In genomic region chr2:230591850-230592249, GRCh38 we compare ENCODE assay signal across 20 cellular contexts.
DNase-seq lines count a peak whose midpoint lies in the region; ATAC-seq, FAIRE-seq and TF ChIP-seq lines count a peak whose summit lies in the region.
"Had no signal": no experiment of that assay in that cellular context is flagged by ENCODE, and none has a peak within 500 bp of the region (broad histone marks: within the 10 kb centered on the region; RNA-seq: fewer than 3 reads in every experiment).

No MANE protein-coding gene starts in this region.

- CTCF ChIA-PET in CD4-positive, alpha-beta T cell (lab: Charles Lee) = no interaction called here
- CTCF ChIA-PET in K562 (lab: Yijun Ruan, JAX; ENCODE audit: low intra/inter-chr PET ratio) = no interaction called here

- H3K79me2 ChIP-seq in K562 (ENCODE audit: control insufficient read depth, insufficient read depth, low read length) = no peaks in the 10 kb centered on the region
- no peaks in the 10 kb centered on the region for H3K79me2 ChIP-seq in mesendoderm (ENCODE audit: control insufficient read depth, insufficient read depth, low read length)

- POLR2A ChIA-PET in CD4-positive, alpha-beta T cell (lab: Charles Lee) = no interaction called here
- POLR2A ChIA-PET in K562 (lab: Yijun Ruan, JAX) = no interaction called here

- H3K36me3 Mint-ChIP-seq in CD4-positive, alpha-beta T cell (ENCODE audit: low read depth) = no peaks in the 10 kb centered on the region
- peaks cover 28% of the 10 kb centered on the region for H3K36me3 Mint-ChIP-seq in T-helper 1 cell treated with Interleukin-12 subunit alpha and Interleukin-12 subunit beta and Interleukin-4 antibody, amounts not matched to agents 30 μg/mL and 1 μg/mL, for 36 hours (ENCODE audit: low read depth)
- H3K36me3 Mint-ChIP-seq: type B pancreatic cell had no signal

- H3K23ac ChIP-seq in mesendoderm (ENCODE audit: low read length) = no peak overlapping the region

- no peak overlapping the region for H3K27ac ChIP-seq in CD4-positive, alpha-beta T cell (ENCODE audit: low read depth, low read length)
- no peak overlapping the region for H3K27ac ChIP-seq in K562 (ENCODE audit: extremely low read depth, low read depth, low read length)
- H3K27ac ChIP-seq in uterus = no peak overlapping the region
- no peak overlapping the region for H3K27ac ChIP-seq in mesendoderm (ENCODE audit: low read depth, low read length)
- H3K27ac ChIP-seq: body of pancreas, neutrophil, prostate gland, WERI-Rb-1 had no signal

- TF ChIP-seq POLR2A in K562 (conservative IDR thresholded peaks at IDR 0.05) (no peak), uterus (IDR thresholded peaks at IDR 0.05) (no peak)

- H2AK5ac ChIP-seq in mesendoderm (ENCODE audit: low read length) = no peak overlapping the region

- H3K4me1 ChIP-seq in K562 (replicated peaks in 1 of 2; ENCODE audit: control insufficient read depth in 2 of 2, insufficient read depth in 2 of 2, low read length in 2 of 2) (no peaks in the 10 kb centered on the region), uterus (no peaks in the 10 kb centered on the region), mesendoderm (ENCODE audit: control insufficient read depth, low read depth, low read length) (no peaks in the 10 kb centered on the region)
- H3K4me1 ChIP-seq: body of pancreas, prostate gland had no signal

- peaks cover 77% of the 10 kb centered on the region for H3K4me1 Mint-ChIP-seq in CD4-positive, alpha-beta T cell (ENCODE audit: low read depth)
- peaks cover 48% of the 10 kb centered on the region for H3K4me1 Mint-ChIP-seq in T-helper 1 cell treated with Interleukin-12 subunit alpha and Interleukin-12 subunit beta and Interleukin-4 antibody, amounts not matched to agents 30 μg/mL and 1 μg/mL, for 36 hours (ENCODE audit: low read depth)

- H2BK15ac ChIP-seq in mesendoderm (replicated peaks; ENCODE audit: low read depth) = no peak overlapping the region

- no peak overlapping the region for H3K4ac ChIP-seq in mesendoderm (ENCODE audit: low read depth, low read length)

- H3K56ac ChIP-seq in mesendoderm (ENCODE audit: low read length) = no peak overlapping the region

- no peak overlapping the region for H2BK120ac ChIP-seq in mesendoderm (ENCODE audit: low read depth, low read length)

- WGBS in K562 (ENCODE audit: insufficient coverage, low coverage, missing lambda C conversion rate) = 14% methylated on average over 2 of the region's 6 CpGs
- no CpG with 5 or more reads among the region's 6 CpGs for WGBS in mesendoderm (ENCODE audit: extremely low coverage, insufficient coverage, low lambda C conversion rate)

- H3K4me3 ChIP-seq in GM06990 (replicated peaks; ENCODE audit: low read depth, low read length) (no peak overlapping the region), K562 (no peak overlapping the region), uterus (no peak overlapping the region), mesendoderm (ENCODE audit: low read length) (no peak overlapping the region)
- H3K4me3 ChIP-seq: body of pancreas, lung, prostate gland had no signal

- H4K8ac ChIP-seq in mesendoderm (ENCODE audit: low read depth, low read length) = no peak overlapping the region

- no TSS peak for BruUV-seq in K562 (replicated peaks; lab: Mats Ljungman, UMichigan)

- no peak overlapping the region for H2AFZ ChIP-seq in K562 (ENCODE audit: low read depth, low read length)

- H4K5ac ChIP-seq in mesendoderm (ENCODE audit: low read length) = no peak overlapping the region

- no peak overlapping the region for H3K4me3 Mint-ChIP-seq in CD4-positive, alpha-beta T cell
- peak overlapping the region; percentile 27 for H3K4me3 Mint-ChIP-seq in T-helper 1 cell treated with Interleukin-12 subunit alpha and Interleukin-12 subunit beta and Interleukin-4 antibody, amounts not matched to agents 30 μg/mL and 1 μg/mL, for 36 hours
- H3K4me3 Mint-ChIP-seq: type B pancreatic cell had no signal

- no peak overlapping the region for H3K4me2 ChIP-seq in K562 (ENCODE audit: insufficient read depth, low read length)
- no peak overlapping the region for H3K4me2 ChIP-seq in mesendoderm (ENCODE audit: low read length)

- H3K9me3 ChIP-seq in CD4-positive, alpha-beta T cell (ENCODE audit: control insufficient read depth, low read length) = no peaks in the 10 kb centered on the region
- no peaks in the 10 kb centered on the region for H3K9me3 ChIP-seq in K562 (replicated peaks; ENCODE audit: control insufficient read depth, insufficient read depth, low read depth, low read length)
- no peaks in the 10 kb centered on the region for H3K9me3 ChIP-seq in uterus
- H3K9me3 ChIP-seq: body of pancreas, neutrophil, prostate gland had no signal

- H3K27ac Mint-ChIP-seq in CD4-positive, alpha-beta T cell = peak overlapping the region; percentile 7
- peak overlapping the region; percentile 76 for H3K27ac Mint-ChIP-seq in T-helper 1 cell treated with Interleukin-12 subunit alpha and Interleukin-12 subunit beta and Interleukin-4 antibody, amounts not matched to agents 30 μg/mL and 1 μg/mL, for 36 hours
- H3K27ac Mint-ChIP-seq: type B pancreatic cell had no signal

- H2BK5ac ChIP-seq in mesendoderm (ENCODE audit: low read length) = no peak overlapping the region

- no peaks in the 10 kb centered on the region for H3K27me3 Mint-ChIP-seq in CD4-positive, alpha-beta T cell
- H3K27me3 Mint-ChIP-seq in T-helper 1 cell treated with Interleukin-12 subunit alpha and Interleukin-12 subunit beta and Interleukin-4 antibody, amounts not matched to agents 30 μg/mL and 1 μg/mL, for 36 hours (ENCODE audit: low read depth) = no peaks in the 10 kb centered on the region
- H3K27me3 Mint-ChIP-seq: type B pancreatic cell had no signal

- no peaks in the 10 kb centered on the region for H3K27me3 ChIP-seq in CD4-positive, alpha-beta T cell (ENCODE audit: control insufficient read depth, insufficient read depth, low read length)
- no peaks in the 10 kb centered on the region for H3K27me3 ChIP-seq in GM06990 (replicated peaks; ENCODE audit: control insufficient read depth, insufficient read depth, low read length)
- no peaks in the 10 kb centered on the region for H3K27me3 ChIP-seq in K562 (ENCODE audit: control insufficient read depth in 2 of 2, insufficient read depth in 2 of 2, low read length in 2 of 2)
- H3K27me3 ChIP-seq in uterus = no peaks in the 10 kb centered on the region
- H3K27me3 ChIP-seq in mesendoderm (ENCODE audit: insufficient read depth, low read length, poor library complexity) = no peaks in the 10 kb centered on the region
- H3K27me3 ChIP-seq: body of pancreas, neutrophil had no signal

- no peak for TF ChIP-seq CTCF in CD4-positive, alpha-beta T cell (IDR thresholded peaks at IDR 0.05)
- TF ChIP-seq CTCF in GM06990 (IDR thresholded peaks at IDR 0.05; ENCODE audit: insufficient read depth, low read length, poor library complexity, severe bottlenecking) (no peak), K562 (IDR thresholded peaks at IDR 0.05 in 2 of 3, conservative IDR thresholded peaks at IDR 0.05 in 1 of 3; ENCODE audit: insufficient read depth in 2 of 3, low read depth in 1 of 3, low read length in 3 of 3) (no peak), uterus (IDR thresholded peaks at IDR 0.05) (no peak)

- H3K36me3 ChIP-seq in GM06990 (ENCODE audit: control insufficient read depth, insufficient read depth, low read length) = no peaks in the 10 kb centered on the region
- H3K36me3 ChIP-seq in K562 (ENCODE audit: control insufficient read depth, insufficient read depth, low read length) = no peaks in the 10 kb centered on the region
- H3K36me3 ChIP-seq in uterus = no peaks in the 10 kb centered on the region
- no peaks in the 10 kb centered on the region for H3K36me3 ChIP-seq in mesendoderm (ENCODE audit: control insufficient read depth, insufficient read depth, low read length)
- H3K36me3 ChIP-seq: neutrophil, prostate gland, WERI-Rb-1 had no signal

- H3K9ac ChIP-seq in K562 (ENCODE audit: insufficient read depth in 1 of 2, low read depth in 2 of 2, low read length in 2 of 2) = no peak overlapping the region
- H3K9ac ChIP-seq in mesendoderm (ENCODE audit: low read length) = no peak overlapping the region

- ATAC-seq in CD4-positive, alpha-beta T cell (ENCODE audit: poor library complexity) = peak; percentile 32
- ATAC-seq in K562 (no peak), GM18502 (IDR thresholded peaks at IDR 0.05; ENCODE audit: poor library complexity, unreplicated experiment) (no peak)
- ATAC-seq: body of pancreas had no signal

- no peak overlapping the region for H3K18ac ChIP-seq in mesendoderm (ENCODE audit: low read length)

- no peak for DNase-seq in CD4-positive, alpha-beta T cell
- DNase-seq in GM06990 (ENCODE audit: extremely low read depth, insufficient read length) = peak; percentile 59
- no peak for DNase-seq in K562 (ENCODE audit: extremely low read depth in 1 of 4, low spot score in 3 of 4)
- no peak for DNase-seq in uterus
- no peak for DNase-seq in hypothalamus (lab: John Stamatoyannopoulos, UW)
- DNase-seq in mesendoderm = no peak
- DNase-seq: activated effector memory CD4-positive, alpha-beta T cell treated with Interleukin-2 at 50 U/mL for 16 hours; body of pancreas; effector CD4-positive, alpha-beta T cell; head of caudate nucleus; NCI-H1092; NCI-H187; NCI-H69; WERI-Rb-1 had no signal

- no peaks in the 10 kb centered on the region for H3K79me1 ChIP-seq in mesendoderm (ENCODE audit: low read length)

- no peak for TF ChIP-seq EP300 in K562 (IDR thresholded peaks at IDR 0.05; ENCODE audit: low read length)

- TF ChIP-seq RAD21 in K562 (CRISPR knock-in tag; conservative IDR thresholded peaks at IDR 0.05 in 1 of 2, IDR thresholded peaks at IDR 0.05 in 1 of 2) = no peak

- H3K9me3 Mint-ChIP-seq in CD4-positive, alpha-beta T cell = peaks cover 9% of the 10 kb centered on the region
- H3K9me3 Mint-ChIP-seq in T-helper 1 cell treated with Interleukin-12 subunit alpha and Interleukin-12 subunit beta and Interleukin-4 antibody, amounts not matched to agents 30 μg/mL and 1 μg/mL, for 36 hours = peaks cover 29% of the 10 kb centered on the region

- H4K20me1 ChIP-seq in K562 (replicated peaks; ENCODE audit: control insufficient read depth, insufficient read depth, low read length) = no peaks in the 10 kb centered on the region

- H3K9me1 ChIP-seq in K562 (ENCODE audit: control insufficient read depth, insufficient read depth, low read length) = no peaks in the 10 kb centered on the region

- in situ Hi-C loops in K562 (cut with MboI) = no loop called here

- intact Hi-C loops in CD4-positive, alpha-beta T cell (cut with DNase I, micrococcal nuclease) = no loop called here
- intact Hi-C loops in K562 (cut with micrococcal nuclease) = no loop called here
- intact Hi-C loops in uterus (cut with DNase I; ENCODE audit: low total_unique reads) = no loop called here

- no peak for FAIRE-seq in K562 (lab: Jason Lieb, UNC)

TF ChIP-seq in K562, 482 proteins besides CTCF, POLR2A, EP300 and RAD21:
- TF ChIP-seq USF2 (CRISPR knock-in tag; IDR thresholded peaks at IDR 0.05) (no peak), NRF1 (conservative IDR thresholded peaks at IDR 0.05 in 1 of 2, IDR thresholded peaks at IDR 0.05 in 1 of 2) (peak; percentile 70 to 74)
